ENCODE assay signal across 8 cellular contexts in the genomic region with DNA sequence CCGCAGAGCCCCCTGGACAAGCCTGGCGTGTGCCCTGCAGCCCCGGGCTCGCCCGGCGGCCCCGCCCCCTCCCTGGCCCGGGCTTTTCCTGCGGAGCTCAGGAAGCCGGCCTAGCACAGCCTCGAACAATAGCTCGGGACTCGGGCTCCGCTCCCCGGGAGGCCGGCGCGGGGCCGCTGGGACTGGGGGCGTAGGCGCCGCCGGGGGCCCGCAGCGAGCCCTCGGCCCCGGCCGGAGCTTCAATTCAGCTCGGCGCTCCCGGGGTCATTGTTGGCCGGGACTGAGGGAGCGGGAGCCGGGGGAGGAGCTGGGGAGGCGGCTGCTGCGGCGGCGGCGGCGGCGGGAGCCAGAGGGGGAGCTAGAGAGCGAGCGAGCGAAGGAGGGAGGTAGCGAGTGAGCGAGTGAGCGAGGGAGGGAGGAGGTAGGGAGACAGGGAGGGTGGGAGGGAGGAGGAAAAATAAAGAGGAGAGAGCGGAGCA.
DNase-seq lines count a peak whose midpoint lies in the region; ATAC-seq lines count a peak whose summit lies in the region.

No MANE protein-coding gene starts in this region.

- H3K4me3 Mint-ChIP-seq in effector memory CD8-positive, alpha-beta T cell: peak overlapping the region; percentile 79 to 83
- H3K4me3 Mint-ChIP-seq in memory B cell: peak overlapping the region; percentile 67

- DNase-seq in AG08395 (ENCODE audit: low spot score) (peak; percentile 94), NCI-H526 treated with DMSO at 0.1 percent for 48 hours (lab: John Stamatoyannopoulos, UW) (peak; percentile 36), memory B cell (ENCODE audit: low spot score in 2 of 2) (peak; percentile 41 to 65)
- DNase-seq in activated CD8-positive, alpha-beta memory T cell treated with anti-CD3 and anti-CD28 coated beads for 4 hours (ENCODE audit: low read depth in 2 of 2): peak; percentile 4 to 13
- peak; percentile 25 to 48 (median 28) for DNase-seq in effector memory CD8-positive, alpha-beta T cell
- peak; percentile 16 to 50 (median 31) for DNase-seq in stimulated activated CD4-positive, alpha-beta T cell treated with anti-CD3 and anti-CD28 coated beads, TNF-alpha, amount 100 ng/mL, for 4 hours (ENCODE audit: low read depth in 3 of 3)

- no peaks in the 10 kb centered on the region for H3K9me3 Mint-ChIP-seq in effector memory CD8-positive, alpha-beta T cell
- peaks cover 3% of the 10 kb centered on the region for H3K9me3 Mint-ChIP-seq in memory B cell

- peaks cover 42 to 48% of the 10 kb centered on the region in 2 donors for H3K27me3 Mint-ChIP-seq in effector memory CD8-positive, alpha-beta T cell
- H3K27me3 Mint-ChIP-seq in memory B cell: peaks cover 24% of the 10 kb centered on the region

- H3K36me3 Mint-ChIP-seq in effector memory CD8-positive, alpha-beta T cell (ENCODE audit: insufficient read depth): no peaks in the 10 kb centered on the region
- H3K36me3 Mint-ChIP-seq in memory B cell: peaks cover 2% of the 10 kb centered on the region

- no peak overlapping the region for H3K27ac Mint-ChIP-seq in effector memory CD8-positive, alpha-beta T cell
- H3K27ac Mint-ChIP-seq in memory B cell: no peak overlapping the region

- ATAC-seq in GM19328 (IDR thresholded peaks at IDR 0.05; ENCODE audit: unreplicated experiment): peak; percentile 83
- ATAC-seq in HG03457 (IDR thresholded peaks at IDR 0.05; ENCODE audit: unreplicated experiment): peak; percentile 82
- ATAC-seq in effector memory CD8-positive, alpha-beta T cell (replicated peaks): peak; percentile 87
- ATAC-seq in memory B cell (ENCODE audit: low read depth): peak; percentile 87

- peaks cover 8 to 11% of the 10 kb centered on the region in 2 donors for H3K4me1 Mint-ChIP-seq in effector memory CD8-positive, alpha-beta T cell (ENCODE audit: low read depth in 2 of 2)
- H3K4me1 Mint-ChIP-seq in memory B cell: peaks cover 9% of the 10 kb centered on the region

Comparison
In these comparisons a context has a peak if more than half of its experiments do, and no peak if none do; other contexts are left out.
1. Peak in every context shown above with its lines: DNase-seq and ATAC-seq.
2. DNase-seq: peak in every context shown above with its lines; median percentile 94 in AG08395; 53 in memory B cell; 36 in NCI-H526 treated with DMSO at 0.1 percent for 48 hours; 31 in stimulated activated CD4-positive, alpha-beta T cell treated with anti-CD3 and anti-CD28 coated beads, TNF-alpha, amount 100 ng/mL, for 4 hours; 28 in effector memory CD8-positive, alpha-beta T cell; 8 in activated CD8-positive, alpha-beta memory T cell treated with anti-CD3 and anti-CD28 coated beads for 4 hours.